ENCODE assay signal across 17 cellular contexts in the genomic region with DNA sequence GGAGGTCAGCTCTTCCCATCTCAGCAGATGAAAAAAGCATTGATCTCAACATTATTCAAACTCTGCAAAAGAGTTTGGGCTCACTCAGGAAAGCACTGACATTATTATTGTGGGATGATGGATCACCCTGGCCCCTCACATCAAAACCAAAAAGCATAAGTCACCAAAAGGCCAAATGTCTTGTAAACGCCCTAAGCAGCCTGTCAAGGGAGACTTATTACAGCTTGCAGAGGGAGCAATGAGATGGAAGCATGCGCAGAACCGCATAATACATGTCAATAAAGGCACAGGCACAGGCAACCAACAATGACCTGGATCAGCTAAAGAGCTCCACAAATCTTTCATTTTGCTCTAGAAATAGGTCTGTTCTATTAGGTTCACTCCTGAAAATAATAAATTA. TPM values are rescaled to one million over a fixed set of nuclear protein-coding genes. Genes with fewer than 3 reads are reported as not detected.
A peak's percentile ranks its signal among the peaks of the same experiment; 100 is the strongest.
DNase-seq lines count a peak whose midpoint lies in the region; ATAC-seq, FAIRE-seq and TF ChIP-seq lines count a peak whose summit lies in the region.
"Had no signal": no experiment of that assay in that cellular context is flagged by ENCODE, and none has a peak within 500 bp of the region (broad histone marks: within the 10 kb centered on the region; RNA-seq: fewer than 3 reads in every experiment).

No MANE protein-coding gene starts in this region.

- no peaks in the 10 kb centered on the region for H3K9me3 Mint-ChIP-seq in astrocyte (ENCODE audit: unreplicated experiment)

- H3K18ac ChIP-seq in mesenchymal stem cell (ENCODE audit: low read depth in 1 of 2, low read length in 2 of 2): no peak overlapping the region

- H3K4me2 ChIP-seq in astrocyte (ENCODE audit: low read length) (peak overlapping the region; percentile 2), mesenchymal stem cell (ENCODE audit: low read length, poor library complexity, severe bottlenecking) (no peak overlapping the region)
- H3K4me2 ChIP-seq: A549 had no signal

- no peak overlapping the region for H4K91ac ChIP-seq in mesenchymal stem cell (ENCODE audit: low read length)

- H3K27ac Mint-ChIP-seq in astrocyte (ENCODE audit: unreplicated experiment): no peak overlapping the region
- H3K27ac Mint-ChIP-seq: CD14-positive monocyte had no signal

- no peak overlapping the region for H2BK12ac ChIP-seq in mesenchymal stem cell (ENCODE audit: low read length in 2 of 2)

- no peaks in the 10 kb centered on the region for H3K27me3 Mint-ChIP-seq in astrocyte (ENCODE audit: low read depth, unreplicated experiment)

- H3K79me1 ChIP-seq in mesenchymal stem cell (replicated peaks; ENCODE audit: low read length, poor library complexity, severe bottlenecking): peaks cover 4% of the 10 kb centered on the region

- H3K36me3 ChIP-seq in HAP-1 (replicated peaks) (no peaks in the 10 kb centered on the region), astrocyte (ENCODE audit: insufficient read depth, low read length) (no peaks in the 10 kb centered on the region), mesenchymal stem cell (ENCODE audit: control insufficient read depth in 1 of 2, insufficient read depth in 2 of 2, low read depth in 1 of 2, low read length in 2 of 2) (no peaks in the 10 kb centered on the region), adrenal gland (replicated peaks in 1 of 2) (no peaks in the 10 kb centered on the region)
- H3K36me3 ChIP-seq: Peyer's patch had no signal

- no peak overlapping the region for H2BK15ac ChIP-seq in mesenchymal stem cell (ENCODE audit: low read depth, poor library complexity, severe bottlenecking)

- H2BK120ac ChIP-seq in mesenchymal stem cell (ENCODE audit: low read depth, low read length): no peak overlapping the region

- peaks cover 2% of the 10 kb centered on the region for H3K79me2 ChIP-seq in astrocyte (ENCODE audit: insufficient read depth, low read length)

- no peak overlapping the region for H2AK5ac ChIP-seq in mesenchymal stem cell (ENCODE audit: low read length, severe bottlenecking)

- no peak overlapping the region for H3K4me3 Mint-ChIP-seq in astrocyte (ENCODE audit: unreplicated experiment)
- H3K4me3 Mint-ChIP-seq: CD14-positive monocyte had no signal

- peak; percentile 60 to 68 for DNase-seq in HAP-1 (ENCODE audit: low spot score in 2 of 2)
- peak; percentile 15 for DNase-seq in NCI-H146 (lab: John Stamatoyannopoulos, UW)
- DNase-seq in astrocyte (ENCODE audit: low read depth): no peak
- peak; percentile 15 for DNase-seq in mesenchymal stem cell
- no peak for DNase-seq in RPMI8226
- no peak for DNase-seq in NCI-H187 (lab: John Stamatoyannopoulos, UW)
- DNase-seq in adrenal gland: no peak
- DNase-seq: DMS79 treated with DMSO at 0.1 percent for 48 hours, NCI-H2081, NCI-H748 treated with DMSO at 0.1 percent for 48 hours, Peyer's patch, SHP77 had no signal

- peaks cover 5% of the 10 kb centered on the region for H3K4me1 Mint-ChIP-seq in astrocyte (ENCODE audit: low read depth, unreplicated experiment)

- H3K14ac ChIP-seq in mesenchymal stem cell (ENCODE audit: low read length in 2 of 2): no peak overlapping the region

- no peak overlapping the region for H3K27ac ChIP-seq in astrocyte (ENCODE audit: low read depth, low read length)
- H3K27ac ChIP-seq in mesenchymal stem cell (ENCODE audit: low read length, poor library complexity, severe bottlenecking): no peak overlapping the region
- H3K27ac ChIP-seq in adrenal gland: no peak overlapping the region
- H3K27ac ChIP-seq: A549, Peyer's patch had no signal

- in situ Hi-C loops in HAP-1 (cut with MboI; ENCODE audit: low sequenced_read_pairs): loop anchor here (25.0 kb wide), 1 partner anchor 484 kb away; no protein-coding TSS in a partner anchor

- no peaks in the 10 kb centered on the region for H3K9me3 ChIP-seq in HAP-1
- H3K9me3 ChIP-seq in astrocyte (ENCODE audit: insufficient read depth, low read depth, low read length): no peaks in the 10 kb centered on the region
- H3K9me3 ChIP-seq in mesenchymal stem cell (ENCODE audit: control insufficient read depth, low read length): no peaks in the 10 kb centered on the region
- no peaks in the 10 kb centered on the region for H3K9me3 ChIP-seq in adrenal gland (replicated peaks in 1 of 3)
- H3K9me3 ChIP-seq: Peyer's patch had no signal

- intact Hi-C loops in adrenal gland (cut with DNase I): no loop called here

- no peak overlapping the region for H3K4me3 ChIP-seq in HAP-1
- no peak overlapping the region for H3K4me3 ChIP-seq in astrocyte (ENCODE audit: insufficient read depth, low read depth, low read length)
- no peak overlapping the region for H3K4me3 ChIP-seq in mesenchymal stem cell (ENCODE audit: insufficient read depth in 1 of 2, low read depth in 1 of 2, low read length in 2 of 2)
- H3K4me3 ChIP-seq in adrenal gland: no peak overlapping the region
- H3K4me3 ChIP-seq: A549, Peyer's patch had no signal

- H3K23ac ChIP-seq in mesenchymal stem cell (ENCODE audit: low read length in 2 of 2): no peak overlapping the region

- TF ChIP-seq CTCF in astrocyte (IDR thresholded peaks at IDR 0.05; ENCODE audit: insufficient read depth, low read depth, low read length) (no peak), adrenal gland (IDR thresholded peaks at IDR 0.05) (no peak)

- H2AFZ ChIP-seq in astrocyte (ENCODE audit: low read depth, low read length) (no peak overlapping the region), mesenchymal stem cell (ENCODE audit: low read depth, low read length) (no peak overlapping the region)

- H3K4ac ChIP-seq in mesenchymal stem cell (ENCODE audit: low read depth in 1 of 2, low read length in 2 of 2): no peak overlapping the region

- ATAC-seq in GM18519 (IDR thresholded peaks at IDR 0.05; ENCODE audit: low FRiP score, unreplicated experiment): no peak
- ATAC-seq: A549, SK-N-SH treated with all-trans-retinoic acid at 6 μM for 48 hours had no signal

- WGBS in mesenchymal stem cell: 30% methylated on average over 3 of the region's 3 CpGs
- WGBS in adrenal gland, 4 donors: 26 to 43% (median 30%) methylated on average over 3 of the region's 3 CpGs

- no peak for TF ChIP-seq POLR2A in adrenal gland (IDR thresholded peaks at IDR 0.05)

- no peaks in the 10 kb centered on the region for H4K20me1 ChIP-seq in astrocyte (ENCODE audit: insufficient read depth, low read length)

- H3K4me1 ChIP-seq in HAP-1 (peaks cover 23% of the 10 kb centered on the region), astrocyte (ENCODE audit: insufficient read depth, low read length) (no peaks in the 10 kb centered on the region), mesenchymal stem cell (ENCODE audit: control insufficient read depth, insufficient read depth, low read depth, low read length) (no peaks in the 10 kb centered on the region), adrenal gland (replicated peaks in 1 of 2) (no peaks in the 10 kb centered on the region)
- H3K4me1 ChIP-seq: A549, Peyer's patch had no signal

- H2BK5ac ChIP-seq in mesenchymal stem cell (ENCODE audit: low read depth, low read length, poor library complexity, severe bottlenecking): no peak overlapping the region

- H4K8ac ChIP-seq in mesenchymal stem cell (ENCODE audit: low read length): no peak overlapping the region

- H3K9ac ChIP-seq in astrocyte (ENCODE audit: low read length) (no peak overlapping the region), mesenchymal stem cell (ENCODE audit: low read length) (no peak overlapping the region)

- FAIRE-seq in astrocyte (lab: Jason Lieb, UNC): no peak
- FAIRE-seq: A549, GM12891 had no signal

- H3K27me3 ChIP-seq in HAP-1 (ENCODE audit: low read depth) (no peaks in the 10 kb centered on the region), astrocyte (ENCODE audit: insufficient read depth, low read length) (no peaks in the 10 kb centered on the region), mesenchymal stem cell (ENCODE audit: control insufficient read depth in 1 of 2, insufficient read depth in 1 of 2, low read length in 2 of 2) (no peaks in the 10 kb centered on the region), adrenal gland (no peaks in the 10 kb centered on the region)
- H3K27me3 ChIP-seq: Peyer's patch had no signal

- no peaks in the 10 kb centered on the region for H3K36me3 Mint-ChIP-seq in astrocyte (ENCODE audit: low read depth, unreplicated experiment)
- H3K36me3 Mint-ChIP-seq: CD14-positive monocyte had no signal

RNA-seq across cellular contexts. Expression of gene FSIP1, which starts 4.6 kb away (rescaled TPM):
- total RNA-seq in astrocyte: 0.77 and 0.84 TPM in 2 replicates
- 0.41 TPM for polyA plus RNA-seq in mesenchymal stem cell (2013, experiment 1 of 2)
- polyA plus RNA-seq in mesenchymal stem cell (2013, experiment 2 of 2): 0.42 TPM
- total RNA-seq in adrenal gland: under 1 TPM in 6 of 8 donors, not detected in 2; 0.11 to 0.60 (median 0.18) TPM
- polyA plus RNA-seq in adrenal gland: under 1 TPM; 0.20 to 0.56 (median 0.51) TPM
- total RNA-seq: Peyer's patch had no signal

Comparison
In these comparisons a context has a peak if more than half of its experiments do, and no peak if none do; other contexts are left out.
1. DNase-seq: peak in HAP-1 (2 of 2), NCI-H146 (single experiment) and mesenchymal stem cell (single experiment); none in astrocyte (single experiment), RPMI8226 (single experiment), NCI-H187 (0 of 2) and adrenal gland (0 of 7).